In genomic region chr4:38926917-38927316, GRCh38 we compare ENCODE assay signal across 1 cellular context.
TF ChIP-seq lines count a peak whose summit lies in the region.

No MANE protein-coding gene starts in this region.

TF ChIP-seq in IMR-90, 13 proteins besides CTCF, POLR2A, EP300 and RAD21 (continued from another document):
- TF ChIP-seq ELK1 (IDR thresholded peaks at IDR 0.05; ENCODE audit: borderline replicate concordance, low read depth, low read length), result no peak
- no peak for TF ChIP-seq CEBPB (IDR thresholded peaks at IDR 0.05; ENCODE audit: low read depth, low read length)
- no peak for TF ChIP-seq MAZ (IDR thresholded peaks at IDR 0.05; ENCODE audit: borderline replicate concordance, low read depth, low read length)
- no peak for TF ChIP-seq FOS (IDR thresholded peaks at IDR 0.05; ENCODE audit: low read depth, low read length)
